ENCODE assay signal across 11 cellular contexts in genomic region chr6:101761124-101761601, GRCh38.
DNase-seq lines count a peak whose midpoint lies in the region; ATAC-seq and TF ChIP-seq lines count a peak whose summit lies in the region.
"Had no signal": no experiment of that assay in that cellular context is flagged by ENCODE, and none has a peak within 500 bp of the region (broad histone marks: within the 10 kb centered on the region; RNA-seq: fewer than 3 reads in every experiment).

No MANE protein-coding gene starts in this region.

- H3K4me3 ChIP-seq in ACC112 (ENCODE audit: low read depth, low read length) (no peak overlapping the region), HL-60 (replicated peaks; ENCODE audit: insufficient read depth, low read length) (no peak overlapping the region)

- intact Hi-C loops in left ventricle myocardium superior (cut with micrococcal nuclease), result no loop called here

- peaks cover 7% of the 10 kb centered on the region for H3K4me1 ChIP-seq in ACC112 (ENCODE audit: control insufficient read depth, insufficient read depth, low read length, unreplicated experiment)

- H3K27me3 ChIP-seq in ACC112 (ENCODE audit: insufficient read depth, low read length), result no peaks in the 10 kb centered on the region
- H3K27me3 ChIP-seq in HL-60 (ENCODE audit: insufficient read depth, poor library complexity, severe bottlenecking), result no peaks in the 10 kb centered on the region

- H3K27ac ChIP-seq in ACC112 (ENCODE audit: low read depth, low read length), result peak overlapping the region; percentile 56
- H3K27ac ChIP-seq in HL-60 (replicated peaks), result 0 out of 2 replicates have a peak overlapping the region, but pooled peaks have one; percentile 6

- DNase-seq in HL-60 (ENCODE audit: low read depth in 1 of 2, low spot score in 1 of 2) (peak; percentile 69 to 87), SKM-1 treated with dmso at 0.1 percent for 144 hours (lab: John Stamatoyannopoulos, UW; ENCODE audit: unreplicated experiment) (peak; percentile 78), left ventricle myocardium superior (no peak), NCI-H2029 (lab: John Stamatoyannopoulos, UW) (no peak), C1 segment of cervical spinal cord (lab: John Stamatoyannopoulos, UW) (no peak)
- no peak for DNase-seq in activated CD4-positive, alpha-beta T cell treated with anti-CD3 and anti-CD28 coated beads for 1 hour
- DNase-seq: activated T-cell treated with anti-CD3 and anti-CD28 coated beads, Interleukin-2, amount 50 U/mL, for 48 hours; natural killer cell; NCI-H1436 had no signal

- no peaks in the 10 kb centered on the region for H3K79me2 ChIP-seq in ACC112 (ENCODE audit: control insufficient read depth, insufficient read depth, low read length, unreplicated experiment)

- H2AFZ ChIP-seq in ACC112 (ENCODE audit: low read length, unreplicated experiment), result no peak overlapping the region

- ATAC-seq in left ventricle myocardium superior (peak; percentile 77), GM18909 (IDR thresholded peaks at IDR 0.05; ENCODE audit: poor library complexity, unreplicated experiment) (no peak)
- ATAC-seq: natural killer cell had no signal

- no peaks in the 10 kb centered on the region for H3K36me3 ChIP-seq in ACC112 (ENCODE audit: insufficient read depth, low read length)

- TF ChIP-seq CTCF in HL-60 (IDR thresholded peaks at IDR 0.05; ENCODE audit: insufficient read depth, low read length), result no peak

Comparison
In these comparisons a context has a peak if more than half of its experiments do, and no peak if none do; other contexts are left out.
1. DNase-seq: peak in HL-60 (2 of 2) and SKM-1 treated with dmso at 0.1 percent for 144 hours (single experiment); none in left ventricle myocardium superior (single experiment), activated CD4-positive, alpha-beta T cell treated with anti-CD3 and anti-CD28 coated beads for 1 hour (single experiment), NCI-H2029 (single experiment) and C1 segment of cervical spinal cord (0 of 14).